ENCODE assay signal across 8 cellular contexts in the genomic region with DNA sequence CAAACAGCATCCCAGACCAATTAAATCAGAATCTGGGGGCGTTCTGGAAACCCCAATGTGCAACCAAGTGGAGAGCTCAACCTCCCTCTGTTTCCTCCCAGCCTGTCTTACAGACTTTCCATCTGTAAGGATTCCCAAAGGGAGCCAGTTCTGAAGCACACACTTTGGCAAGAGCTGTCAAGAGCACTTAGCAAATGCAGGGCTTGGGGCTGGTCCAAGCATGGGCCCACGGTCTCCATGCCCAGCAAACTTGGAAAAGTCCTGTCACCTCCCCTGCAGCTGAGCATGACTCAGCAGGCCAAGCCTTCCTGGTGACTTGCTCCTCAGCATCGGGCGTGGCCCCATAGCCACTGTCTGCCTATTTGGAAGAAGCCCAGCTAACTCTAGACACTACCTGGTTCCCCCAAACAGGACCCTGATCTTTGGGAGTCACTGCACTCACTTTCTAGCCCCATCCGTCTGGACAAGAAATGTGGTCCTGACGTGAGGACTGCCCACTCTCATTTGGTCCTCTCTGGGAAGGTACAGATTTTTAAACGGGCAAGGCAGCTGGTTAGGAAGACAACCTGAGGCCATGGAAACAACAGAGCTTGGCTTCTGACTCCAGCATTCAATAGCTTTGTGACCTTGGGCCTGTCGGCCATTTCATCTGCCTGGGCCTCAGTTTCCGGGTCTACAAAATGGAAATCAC. TPM values are rescaled to one million over a fixed set of nuclear protein-coding genes. Genes with fewer than 3 reads are reported as not detected.
DNase-seq lines count a peak whose midpoint lies in the region; ATAC-seq, FAIRE-seq and TF ChIP-seq lines count a peak whose summit lies in the region.

No MANE protein-coding gene starts in this region.

- no peak for TF ChIP-seq CTCF in H1 (IDR thresholded peaks at IDR 0.05; ENCODE audit: control extremely low read depth in 1 of 3, insufficient read depth in 1 of 3, low read depth in 1 of 3, low read length in 3 of 3)

- peaks cover 97 to 100% (median 98%) of the 10 kb centered on the region in 3 donors for H3K4me1 Mint-ChIP-seq in T-cell

- peak overlapping the region; percentile 79 to 90 for H3K27ac Mint-ChIP-seq in T-cell

- no peak overlapping the region for H2BK120ac ChIP-seq in H1 (replicated peaks; ENCODE audit: low read depth, low read length)

- H3K27ac ChIP-seq in H1 (ENCODE audit: low read depth, low read length), result no peak overlapping the region
- peak overlapping the region; percentile 75 for H3K27ac ChIP-seq in urinary bladder (ENCODE audit: low read depth)

- H3K18ac ChIP-seq in H1 (ENCODE audit: extremely low read depth, low read length), result no peak overlapping the region

- no peak overlapping the region for H3K9ac ChIP-seq in H1 (replicated peaks in 1 of 4; ENCODE audit: extremely low read depth in 1 of 4, low read depth in 3 of 4, low read length in 3 of 4)

- H3K4me3 ChIP-seq in H1 (ENCODE audit: extremely low read depth in 1 of 4, insufficient read depth in 2 of 4, low read depth in 3 of 4, low read length in 4 of 4) (no peak overlapping the region), urinary bladder (ENCODE audit: low read depth, low read length) (no peak overlapping the region)

- ATAC-seq in T-cell (replicated peaks in 1 of 4), result no peak
- ATAC-seq in HG03108 (IDR thresholded peaks at IDR 0.05; ENCODE audit: unreplicated experiment), result no peak
- no peak for ATAC-seq in GM19397 (IDR thresholded peaks at IDR 0.05; ENCODE audit: unreplicated experiment)

- H3K56ac ChIP-seq in H1 (replicated peaks; ENCODE audit: insufficient read length, low read depth, low read length), result no peak overlapping the region

- H4K91ac ChIP-seq in H1 (replicated peaks; ENCODE audit: insufficient read length, low read length), result no peak overlapping the region

- H3K79me2 ChIP-seq in H1 (ENCODE audit: control insufficient read depth in 1 of 2, insufficient read depth in 2 of 2, low read length in 2 of 2), result peaks cover 26 to 100% of the 10 kb centered on the region in 2 experiments; a peak in 3 of 4 replicates

- H4K20me1 ChIP-seq in H1 (replicated peaks in 1 of 2; ENCODE audit: control insufficient read depth in 1 of 2, insufficient read depth in 2 of 2, low read length in 2 of 2), result peaks cover 69 to 73% of the 10 kb centered on the region in 2 experiments

- peak overlapping the region in 1 of 3 donors; percentile 78 for H3K4me3 Mint-ChIP-seq in T-cell

- no peak overlapping the region for H4K8ac ChIP-seq in H1 (ENCODE audit: extremely low read depth, insufficient read depth, low read length)

- H3K14ac ChIP-seq in H1 (ENCODE audit: insufficient read length), result no peak overlapping the region

- peaks cover 5 to 31% (median 15%) of the 10 kb centered on the region in 4 experiments for H3K4me1 ChIP-seq in H1 (replicated peaks in 1 of 4; ENCODE audit: control insufficient read depth in 3 of 4, insufficient read depth in 4 of 4, low read length in 3 of 4)
- H3K4me1 ChIP-seq in urinary bladder (ENCODE audit: insufficient read depth), result peaks cover 3% of the 10 kb centered on the region

- no peaks in the 10 kb centered on the region for H3K9me3 ChIP-seq in H1 (ENCODE audit: insufficient read depth in 2 of 2, low read depth in 1 of 2, low read length in 1 of 2)

- H3K36me3 ChIP-seq in H1 (ENCODE audit: control insufficient read depth in 2 of 4, insufficient read depth in 4 of 4, low read length in 3 of 4), result peaks cover 33 to 82% (median 69%) of the 10 kb centered on the region in 4 experiments
- peaks cover 3% of the 10 kb centered on the region for H3K36me3 ChIP-seq in urinary bladder (ENCODE audit: insufficient read depth)

- no peak overlapping the region for H2AK5ac ChIP-seq in H1 (ENCODE audit: low read depth, low read length)

- no peak for TF ChIP-seq POLR2A in H1 (IDR thresholded peaks at IDR 0.05; ENCODE audit: control extremely low read depth in 1 of 2, low read depth in 2 of 2, low read length in 2 of 2)

- H3K23ac ChIP-seq in H1 (ENCODE audit: insufficient read length), result no peak overlapping the region

- H2BK15ac ChIP-seq in H1 (ENCODE audit: low read length), result no peak overlapping the region

- TF ChIP-seq RAD21 in H1 (IDR thresholded peaks at IDR 0.05 in 1 of 2, conservative IDR thresholded peaks at IDR 0.05 in 1 of 2; ENCODE audit: low read depth in 2 of 2, low read length in 2 of 2), result no peak

- no peaks in the 10 kb centered on the region for H3K27me3 ChIP-seq in H1 (replicated peaks in 1 of 4; ENCODE audit: control insufficient read depth in 3 of 4, extremely low read depth in 1 of 4, insufficient read depth in 3 of 4, low read length in 3 of 4)

- no peak overlapping the region for H3K4me2 ChIP-seq in H1 (ENCODE audit: insufficient read depth in 1 of 2, low read depth in 2 of 2, low read length in 2 of 2)

- H3K27me3 Mint-ChIP-seq in T-cell, result no peaks in the 10 kb centered on the region

- CTCF ChIA-PET in T-cell (lab: Charles Lee) (no interaction called here), H1 (lab: Charles Lee; ENCODE audit: partially characterized antibody) (interaction anchor here (0.8 to 2.9 kb wide), 8 partner anchors 8 to 131 kb away, joined by 3 to 24 read pairs (median 4); no protein-coding TSS in a partner anchor)

- peaks cover 28% of the 10 kb centered on the region for H3K79me1 ChIP-seq in H1 (ENCODE audit: low read depth, low read length)

- no peak overlapping the region for H2AFZ ChIP-seq in H1 (ENCODE audit: low read length)

- no peak for TF ChIP-seq EP300 in H1 (IDR thresholded peaks at IDR 0.05; ENCODE audit: borderline replicate concordance in 1 of 2, low read depth in 2 of 2, low read length in 2 of 2)

- 92% methylated on average over 9 of the region's 9 CpGs; no CpG with 5 or more reads in 1 of the 2 experiments for WGBS in H1 (ENCODE audit: extremely low coverage in 1 of 2, insufficient coverage in 1 of 2, insufficient read length in 1 of 2, insufficient replicate concordance in 2 of 2, low coverage in 1 of 2, low lambda C conversion rate in 2 of 2, missing lambda C conversion rate in 1 of 2), 2 experiments
- 69% methylated on average over 9 of the region's 9 CpGs for whole genome bisulfite sequencing in urinary bladder

- peak; percentile 30 for DNase-seq in activated T-cell treated with anti-CD3 and anti-CD28 coated beads, Interleukin-2, amount 50 U/mL, for 1 hour
- no peak for DNase-seq in activated T-cell treated with anti-CD3 and anti-CD28 coated beads for 4 hours
- no peak for DNase-seq in T-cell
- DNase-seq in H1 (ENCODE audit: low read depth in 1 of 2, low spot score in 2 of 2), result no peak
- DNase-seq in mucosa of gallbladder (ENCODE audit: low spot score), result peak; percentile 77

- H4K5ac ChIP-seq in H1 (ENCODE audit: insufficient read length, low read depth, low read length), result no peak overlapping the region

- POLR2A ChIA-PET in T-cell (lab: Charles Lee), result interaction anchor here in 1 of 2 donors (0.8 kb wide), 1 partner anchor 11 kb away, joined by 3 read pairs; no protein-coding TSS in a partner anchor
- POLR2A ChIA-PET in H1 (lab: Charles Lee; ENCODE audit: partially characterized antibody), result interaction anchor here (0.8 to 3.7 kb wide), 9 partner anchors 8 to 255 kb away, joined by 3 to 26 read pairs (median 6); no protein-coding TSS in a partner anchor

- H2BK20ac ChIP-seq in H1 (ENCODE audit: low read length), result no peak overlapping the region

- H3K23me2 ChIP-seq in H1 (ENCODE audit: low read depth, low read length), result no peaks in the 10 kb centered on the region

- H2BK12ac ChIP-seq in H1 (ENCODE audit: low read depth, low read length), result no peak overlapping the region

- H3K4ac ChIP-seq in H1 (replicated peaks; ENCODE audit: insufficient read length, low read depth, low read length), result no peak overlapping the region

- H3K9me3 Mint-ChIP-seq in T-cell, result no peaks in the 10 kb centered on the region

- FAIRE-seq in H1 (lab: Jason Lieb, UNC), result no peak

- peaks cover 56% of the 10 kb centered on the region for H3K36me3 Mint-ChIP-seq in T-cell

- H2BK5ac ChIP-seq in H1 (ENCODE audit: low read depth, low read length), result 0 out of 2 replicates have a peak overlapping the region, but pooled peaks have one; percentile 32

TF ChIP-seq in H1, 55 proteins besides CTCF, POLR2A, EP300 and RAD21 (continues in another document):
- TF ChIP-seq YY1 (IDR thresholded peaks at IDR 0.05; ENCODE audit: low read depth, low read length), result no peak
- TF ChIP-seq POLR2AphosphoS5 (IDR thresholded peaks at IDR 0.05; ENCODE audit: low read depth, low read length), result no peak; the same call in 1 of the 2 replicates
- TF ChIP-seq JUND (IDR thresholded peaks at IDR 0.05; ENCODE audit: low read length), result no peak
- TF ChIP-seq TCF12 (IDR thresholded peaks at IDR 0.05; ENCODE audit: low read depth, low read length), result no peak
- TF ChIP-seq SUZ12 (IDR thresholded peaks at IDR 0.05; ENCODE audit: low read length), result no peak
- TF ChIP-seq GABPA (IDR thresholded peaks at IDR 0.05; ENCODE audit: borderline replicate concordance, insufficient read depth, low read length), result no peak
- no peak for TF ChIP-seq RBBP5 (IDR thresholded peaks at IDR 0.05; ENCODE audit: borderline replicate concordance, low read depth, low read length)
- TF ChIP-seq SIX5 (IDR thresholded peaks at IDR 0.05; ENCODE audit: low read depth, low read length), result no peak
- TF ChIP-seq MAFK (IDR thresholded peaks at IDR 0.05; ENCODE audit: low read depth, low read length), result no peak
- no peak for TF ChIP-seq ZNF274 (IDR thresholded peaks at IDR 0.05; ENCODE audit: borderline replicate concordance, extremely low read depth, low read length)
- no peak for TF ChIP-seq HDAC6 (IDR thresholded peaks at IDR 0.05; ENCODE audit: low read depth, low read length)
- TF ChIP-seq CEBPB (IDR thresholded peaks at IDR 0.05; ENCODE audit: low read depth, low read length), result no peak
- TF ChIP-seq CBX5 (IDR thresholded peaks at IDR 0.05; ENCODE audit: low read depth, low read length), result no peak
- TF ChIP-seq POU5F1 (IDR thresholded peaks at IDR 0.05; ENCODE audit: low read depth, low read length), result no peak

RNA-seq across cellular contexts. Expression of a gene that starts 16.9 kb away (rescaled TPM):
- 10 to 100 TPM; 72.0 to 91.7 (median 83.9) TPM for total RNA-seq in T-cell
- 230 and 239 TPM in 2 replicates for total RNA-seq in H1 (2021; fragmentation: NEBNext Ultra II Directional; extraction: Animal tissue kit (Norgen Biotek cat#: 25700))
- polyA plus RNA-seq in H1 (2011; rRNA removed), result 308 and 434 TPM in 2 replicates
- polyA plus RNA-seq in H1 (2011; cell fraction: cytosol; rRNA removed), result 236 TPM
- polyA plus RNA-seq in H1 (2011; cell fraction: nucleus; rRNA removed), result 357 TPM
- polyA plus RNA-seq in H1 (2012, experiment 1 of 2), result 162 to 242 TPM (median 209 TPM) in 4 replicates
- polyA plus RNA-seq in H1 (2012, experiment 2 of 2), result 247 TPM
- 529 TPM for polyA plus RNA-seq in H1 (2013, experiment 1 of 2)
- 510 TPM for polyA plus RNA-seq in H1 (2013, experiment 2 of 2)
- polyA minus RNA-seq in H1 (2011; rRNA and poly(A)+ RNA removed), result 208 and 234 TPM in 2 replicates
- polyA minus RNA-seq in H1 (2011; cell fraction: cytosol; rRNA and poly(A)+ RNA removed), result 142 TPM
- 197 TPM for polyA minus RNA-seq in H1 (2011; cell fraction: nucleus; rRNA and poly(A)+ RNA removed)
- 142 TPM for total RNA-seq in mucosa of gallbladder
- 78.5 TPM for total RNA-seq in urinary bladder
- polyA plus RNA-seq in urinary bladder, result 56.1 TPM

Comparison
In these comparisons a context has a peak if more than half of its experiments do, and no peak if none do; other contexts are left out.
1. DNase-seq: peak in activated T-cell treated with anti-CD3 and anti-CD28 coated beads, Interleukin-2, amount 50 U/mL, for 1 hour (single experiment) and mucosa of gallbladder (single experiment); none in activated T-cell treated with anti-CD3 and anti-CD28 coated beads for 4 hours (single experiment), T-cell (0 of 34) and H1 (0 of 2).